In the genomic region with DNA sequence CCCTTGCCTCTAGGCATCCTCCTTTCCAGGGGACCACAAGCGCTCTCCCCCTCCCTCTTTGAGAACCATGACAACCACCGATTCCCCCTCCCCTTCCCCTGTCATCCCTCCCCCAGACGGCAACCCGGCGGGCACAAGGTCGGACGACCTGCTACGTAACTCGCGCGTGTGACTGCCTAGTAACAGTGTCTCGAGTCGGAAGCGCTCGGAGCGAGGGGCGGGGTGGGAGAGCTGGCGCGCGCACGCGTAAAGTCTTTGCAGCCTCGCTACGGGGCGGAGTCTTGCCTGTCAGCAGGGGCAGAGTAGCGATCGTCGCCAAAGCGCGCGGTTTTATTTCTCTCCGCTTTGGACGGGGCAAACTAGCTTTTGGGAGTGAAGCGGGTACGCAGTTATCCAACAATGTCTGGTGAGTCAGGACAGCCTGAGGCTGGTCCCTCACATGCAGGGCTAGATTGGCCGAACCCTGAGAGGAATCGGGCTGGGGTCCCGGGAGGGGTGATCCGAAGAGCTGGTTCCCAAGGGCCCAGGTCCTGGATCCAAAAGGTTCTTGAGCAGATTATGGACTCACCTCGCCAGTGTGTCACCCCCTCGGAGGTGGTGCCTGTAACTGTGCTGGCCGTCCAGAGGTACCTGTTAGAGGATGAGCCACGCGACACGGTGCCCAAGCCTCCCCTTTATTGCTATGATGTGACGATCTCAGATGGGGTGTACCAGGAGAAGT, we compare ENCODE assay signal across 8 cellular contexts. TPM values are rescaled to one million over a fixed set of nuclear protein-coding genes. Genes with fewer than 3 reads are reported as not detected.
A peak's percentile ranks its signal among the peaks of the same experiment; 100 is the strongest.
DNase-seq lines count a peak whose midpoint lies in the region; ATAC-seq and TF ChIP-seq lines count a peak whose summit lies in the region.

A gene with protein sequence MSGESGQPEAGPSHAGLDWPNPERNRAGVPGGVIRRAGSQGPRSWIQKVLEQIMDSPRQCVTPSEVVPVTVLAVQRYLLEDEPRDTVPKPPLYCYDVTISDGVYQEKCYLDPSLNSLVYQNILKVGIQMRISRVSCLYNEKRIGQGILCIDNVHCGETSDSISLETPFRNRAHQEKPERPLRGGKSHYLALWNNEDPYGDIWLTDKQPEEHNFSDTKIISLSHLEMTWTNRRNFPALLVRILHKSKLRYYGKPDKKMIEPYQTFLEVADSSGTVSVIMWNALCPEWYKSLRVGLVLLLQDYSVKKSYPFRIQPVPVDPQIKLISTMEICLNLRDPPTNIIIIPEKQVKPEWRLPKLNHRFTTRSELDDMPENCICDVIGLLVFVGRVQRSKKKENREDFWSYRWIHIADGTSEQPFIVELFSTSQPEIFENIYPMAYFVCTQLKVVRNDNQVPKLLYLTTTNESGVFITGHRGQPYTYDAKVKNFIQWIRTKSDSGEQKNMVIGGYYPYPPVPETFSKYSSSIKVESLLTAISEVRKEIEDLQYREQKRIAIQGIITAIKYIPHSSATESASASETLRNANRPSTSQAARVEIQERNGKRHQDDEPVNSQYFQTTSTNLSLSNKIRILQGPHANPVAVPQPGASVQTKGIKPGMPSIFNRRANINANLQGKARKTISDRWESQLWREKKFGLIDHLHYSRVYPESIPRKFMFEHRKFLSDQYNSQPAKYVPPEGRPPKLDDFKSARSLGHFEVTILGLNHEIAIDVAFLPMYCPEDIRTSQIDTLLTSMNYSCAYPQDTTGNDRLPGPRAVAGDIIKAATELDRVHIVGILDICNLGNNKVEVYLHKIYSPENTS (plus strand): TSS at position 297 of the 721 bp plus-strand sequence. CDS start 103 bp downstream, at position 400.

- H3K36me3 Mint-ChIP-seq in chondrocyte (ENCODE audit: low read depth), result no peaks in the 10 kb centered on the region

- H3K9me3 Mint-ChIP-seq in chondrocyte (ENCODE audit: low read depth), result peaks cover 3% of the 10 kb centered on the region

- peak; percentile 89 for ATAC-seq in GM18499 (IDR thresholded peaks at IDR 0.05; ENCODE audit: insufficient read depth, unreplicated experiment)
- peak; percentile 98 for ATAC-seq in HG02759 (IDR thresholded peaks at IDR 0.05; ENCODE audit: unreplicated experiment)

- H3K4me3 Mint-ChIP-seq in chondrocyte (ENCODE audit: unreplicated experiment), result peak within 1 kb of the TSS; percentile 75

- H3K4me1 Mint-ChIP-seq in chondrocyte (ENCODE audit: low read depth), result peaks cover 7% of the 10 kb centered on the region

- no peak for TF ChIP-seq CTCF in chondrocyte (IDR thresholded peaks at IDR 0.05)

- peaks cover 12% of the 10 kb centered on the region for H3K27me3 Mint-ChIP-seq in chondrocyte (ENCODE audit: low read depth)

- no peak within 1 kb of the TSS for H3K27ac Mint-ChIP-seq in chondrocyte (ENCODE audit: unreplicated experiment)

- DNase-seq in NCI-H2081 treated with DMSO at 0.1 percent for 48 hours (lab: John Stamatoyannopoulos, UW), result peak; percentile 73
- peak; percentile 77 for DNase-seq in activated CD4-positive, alpha-beta T cell treated with anti-CD3 and anti-CD28 coated beads for 1 hour
- DNase-seq in chondrocyte (ENCODE audit: low spot score), result peak; percentile 90
- peak; percentile 77 for DNase-seq in kidney tubule cell (ENCODE audit: low spot score)
- DNase-seq in stimulated activated CD4-positive, alpha-beta T cell treated with anti-CD3 and anti-CD28 coated beads, Interleukin-1b, Interleukin-23, amount 100 ng/mL, for 1 hour (ENCODE audit: low read depth in 2 of 2), result peak; percentile 47 to 53
- DNase-seq in OCI-M2 (lab: John Stamatoyannopoulos, UW; ENCODE audit: unreplicated experiment), result no peak

RNA-seq across cellular contexts. Expression of the gene that starts here (rescaled TPM):
- total RNA-seq in chondrocyte, result 0.17 to 0.31 TPM in 2 of 3 replicates, not detected in the other

Comparison
In these comparisons a context has a peak if more than half of its experiments do, and no peak if none do; other contexts are left out.
1. Peak in DNase-seq in chondrocyte; RNA of the gene not detected or under 1 TPM.